Comparison of ENCODE assay signal across 25 cellular contexts in the genomic region with DNA sequence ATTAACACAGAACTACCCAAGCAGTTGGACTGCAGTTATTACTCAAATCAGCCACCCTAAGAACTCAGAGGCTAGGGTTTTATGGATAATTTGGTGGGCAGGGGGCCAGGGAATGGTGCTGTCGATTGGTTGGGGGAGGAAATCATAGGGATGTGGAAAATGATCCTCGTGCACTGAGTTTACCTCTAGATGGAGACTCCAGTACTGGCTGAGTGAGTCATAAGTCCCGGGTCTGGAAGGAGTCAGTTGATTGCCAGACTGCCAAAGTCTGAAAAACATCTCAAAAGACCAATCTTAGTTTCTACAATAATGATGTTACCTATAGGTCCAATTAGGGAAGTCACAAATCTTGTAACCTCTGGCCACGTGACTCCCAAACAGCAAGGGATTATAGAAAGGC.
DNase-seq lines count a peak whose midpoint lies in the region; ATAC-seq, FAIRE-seq and TF ChIP-seq lines count a peak whose summit lies in the region.
"Had no signal": no experiment of that assay in that cellular context is flagged by ENCODE, and none has a peak within 500 bp of the region (broad histone marks: within the 10 kb centered on the region; RNA-seq: fewer than 3 reads in every experiment).

No MANE protein-coding gene starts in this region.

- POLR2A ChIA-PET in IMR-90 (lab: Charles Lee; ENCODE audit: unreplicated experiment): no interaction called here

- no peak overlapping the region for H2AK5ac ChIP-seq in IMR-90 (ENCODE audit: low read depth, low read length)

- in situ Hi-C loops in ACHN (cut with HindIII; ENCODE audit: low pct_ligation_motif_present, low pct_unique_long_range_greater_than_20kb, low sequenced_read_pairs) (no loop called here), IMR-90 (cut with MboI; ENCODE audit: low sequenced_read_pairs) (no loop called here), astrocyte of the spinal cord (cut with HindIII; ENCODE audit: low sequenced_read_pairs) (no loop called here)

- no peak overlapping the region for H2BK15ac ChIP-seq in IMR-90 (ENCODE audit: low read depth, low read length)

- DNase-seq in ACHN: peak; percentile 10
- peak; percentile 1 for DNase-seq in IMR-90
- peak; percentile 15 for DNase-seq in astrocyte of the spinal cord (ENCODE audit: low read depth, low spot score)
- no peak for DNase-seq in foreskin keratinocyte
- no peak for DNase-seq in HTR-8/SVneo (ENCODE audit: insufficient read length, low spot score)
- no peak for DNase-seq in sigmoid colon
- DNase-seq: activated B cell treated with CpG ODN at 0.5 μM for 24 hours; activated naive CD8-positive, alpha-beta T cell treated with anti-CD3 and anti-CD28 coated beads for 36 hours; activated T-cell treated with anti-CD3 and anti-CD28 coated beads, Interleukin-2, amount 50 U/mL, for 72 hours; DMS53; hippocampal formation; kidney glomerular epithelial cell; mesendoderm; natural killer cell; NCI-H2081; NCI-H524 treated with DMSO at 0.1 percent for 48 hours; Right ventricle myocardium superior had no signal

- TF ChIP-seq POLR2A in IMR-90 (IDR thresholded peaks at IDR 0.05; ENCODE audit: low read depth, low read length) (no peak), GM18505 (IDR thresholded peaks at IDR 0.05; ENCODE audit: borderline replicate concordance, extremely low read depth, insufficient read depth, insufficient read length) (no peak), sigmoid colon (IDR thresholded peaks at IDR 0.05) (no peak)

- H2BK5ac ChIP-seq in IMR-90 (ENCODE audit: low read depth, low read length, poor library complexity, severe bottlenecking): no peak overlapping the region

- H3K79me1 ChIP-seq in IMR-90 (ENCODE audit: low read depth in 1 of 2, low read length in 2 of 2): no peaks in the 10 kb centered on the region

- no peak overlapping the region for H4K91ac ChIP-seq in IMR-90 (ENCODE audit: insufficient read depth, low read depth, low read length)

- no peak overlapping the region for H3K23ac ChIP-seq in IMR-90 (ENCODE audit: low read depth, low read length)

- H2AK9ac ChIP-seq in IMR-90 (replicated peaks; ENCODE audit: low read depth, low read length, poor library complexity): no peak overlapping the region

- H2BK20ac ChIP-seq in IMR-90 (ENCODE audit: low read depth, low read length): no peak overlapping the region

- no peak for TF ChIP-seq CTCF in IMR-90 (conservative IDR thresholded peaks at IDR 0.05; ENCODE audit: low read depth, low read length)
- TF ChIP-seq CTCF in astrocyte of the spinal cord (IDR thresholded peaks at IDR 0.05; ENCODE audit: low read depth, low read length): no peak
- TF ChIP-seq CTCF in foreskin keratinocyte (conservative IDR thresholded peaks at IDR 0.05): peak; percentile 25
- no peak for TF ChIP-seq CTCF in sigmoid colon (IDR thresholded peaks at IDR 0.05)

- BruUV-seq in IMR-90 (replicated peaks; lab: Mats Ljungman, UMichigan): no TSS peak

- H4K8ac ChIP-seq in IMR-90 (ENCODE audit: low read depth in 2 of 2, low read length in 2 of 2): no peak overlapping the region

- TF ChIP-seq EP300 in sigmoid colon (IDR thresholded peaks at IDR 0.05): no peak

- dilution Hi-C loops in IMR-90 (cut with HindIII; ENCODE audit: low sequenced_read_pairs, unreplicated experiment): no loop called here

- no peak overlapping the region for H3K18ac ChIP-seq in IMR-90 (ENCODE audit: low read depth, low read length)

- H4K5ac ChIP-seq in IMR-90 (ENCODE audit: low read depth, low read length): no peak overlapping the region

- H3K14ac ChIP-seq in IMR-90 (replicated peaks; ENCODE audit: low read depth, low read length): no peak overlapping the region

- no peak for FAIRE-seq in HTR-8/SVneo (lab: Jason Lieb, UNC)
- FAIRE-seq: A204.1, K562 had no signal

- intact Hi-C loops in IMR-90 (cut with micrococcal nuclease): no loop called here
- intact Hi-C loops in sigmoid colon (cut with DNase I): no loop called here

- TF ChIP-seq RAD21 in IMR-90 (IDR thresholded peaks at IDR 0.05; ENCODE audit: low read length): no peak

- no peak overlapping the region for H3K27ac ChIP-seq in IMR-90 (ENCODE audit: insufficient read depth, low read length)
- H3K27ac ChIP-seq in foreskin keratinocyte: no peak overlapping the region
- H3K27ac ChIP-seq in sigmoid colon: no peak overlapping the region
- H3K27ac ChIP-seq: cardiac muscle cell, esophagus muscularis mucosa, tibial nerve had no signal

- WGBS in IMR-90 (ENCODE audit: extremely low coverage in 2 of 2, insufficient read length in 1 of 2), 2 experiments: no CpG with 5 or more reads among the region's 4 CpGs
- WGBS in sigmoid colon, 2 donors: 26 to 77% methylated on average over 4 of the region's 4 CpGs

- no peak overlapping the region for H2BK120ac ChIP-seq in IMR-90 (ENCODE audit: low read depth, low read length)

- no peak for ATAC-seq in IMR-90 (ENCODE audit: low read depth)
- no peak for ATAC-seq in foreskin keratinocyte
- no peak for ATAC-seq in GM18505 (IDR thresholded peaks at IDR 0.05; ENCODE audit: unreplicated experiment)
- ATAC-seq in HG02759 (IDR thresholded peaks at IDR 0.05; ENCODE audit: unreplicated experiment): no peak
- ATAC-seq: activated T-cell treated with anti-CD3 and anti-CD28 coated beads, Interleukin-2, amount 50 U/mL, for 72 hours; K562; natural killer cell; stimulated activated memory B cell treated with anti-CD40 and anti-IgM and Interleukin-4, amounts not matched to agents 10 μg/mL and 1 μg/mL and 100 μg/mL, for 72 hours had no signal

- H3K9ac ChIP-seq in IMR-90 (ENCODE audit: low read depth, low read length): no peak overlapping the region

- H3K4ac ChIP-seq in IMR-90 (ENCODE audit: low read depth, low read length): no peak overlapping the region

- H3K27me3 ChIP-seq in IMR-90 (ENCODE audit: control insufficient read depth, insufficient read depth, low read length) (no peaks in the 10 kb centered on the region), foreskin keratinocyte (no peaks in the 10 kb centered on the region), sigmoid colon (no peaks in the 10 kb centered on the region)
- H3K27me3 ChIP-seq: cardiac muscle cell, esophagus muscularis mucosa, tibial nerve had no signal

- CTCF ChIA-PET in IMR-90 (lab: Yijun Ruan, JAX): no interaction called here

- H2AFZ ChIP-seq in IMR-90 (replicated peaks; ENCODE audit: low read length, poor library complexity): no peak overlapping the region

- no peaks in the 10 kb centered on the region for H4K20me1 ChIP-seq in IMR-90 (ENCODE audit: insufficient read depth, low read length)

- no peak overlapping the region for H3K4me2 ChIP-seq in IMR-90 (ENCODE audit: low read depth, low read length)

- no peaks in the 10 kb centered on the region for H3K9me1 ChIP-seq in IMR-90 (ENCODE audit: insufficient read depth, low read length)

- H3K36me3 ChIP-seq in IMR-90 (ENCODE audit: control insufficient read depth, insufficient read depth, low read length) (no peaks in the 10 kb centered on the region), sigmoid colon (no peaks in the 10 kb centered on the region)
- H3K36me3 ChIP-seq: cardiac muscle cell, esophagus muscularis mucosa, tibial nerve had no signal

- H3K4me1 ChIP-seq in IMR-90 (ENCODE audit: control insufficient read depth, insufficient read depth, low read length) (no peaks in the 10 kb centered on the region), foreskin keratinocyte (no peaks in the 10 kb centered on the region), sigmoid colon (no peaks in the 10 kb centered on the region)
- H3K4me1 ChIP-seq: esophagus muscularis mucosa, tibial nerve had no signal

- no peak overlapping the region for H3K56ac ChIP-seq in IMR-90 (ENCODE audit: extremely low read depth, insufficient read depth, low read length)

- no peaks in the 10 kb centered on the region; the same call in 1 of the 2 replicates for H3K9me3 ChIP-seq in IMR-90 (ENCODE audit: control insufficient read depth, insufficient read depth, low read length)
- H3K9me3 ChIP-seq in sigmoid colon: no peaks in the 10 kb centered on the region
- H3K9me3 ChIP-seq: esophagus muscularis mucosa, tibial nerve had no signal

- no peak overlapping the region for H3K4me3 ChIP-seq in IMR-90 (ENCODE audit: insufficient read depth, low read depth, low read length)
- no peak overlapping the region for H3K4me3 ChIP-seq in astrocyte of the spinal cord (ENCODE audit: low read depth, low read length)
- no peak overlapping the region for H3K4me3 ChIP-seq in sigmoid colon
- H3K4me3 ChIP-seq: cardiac muscle cell, esophagus muscularis mucosa, K562, tibial nerve had no signal

TF ChIP-seq in IMR-90, 13 proteins besides CTCF, POLR2A, EP300 and RAD21 (continues in another document):
- TF ChIP-seq MAZ (IDR thresholded peaks at IDR 0.05; ENCODE audit: borderline replicate concordance, low read depth, low read length) (no peak), MAFK (IDR thresholded peaks at IDR 0.05; ENCODE audit: low read depth, low read length) (no peak), MXI1 (IDR thresholded peaks at IDR 0.05; ENCODE audit: borderline replicate concordance, low read depth, low read length) (no peak), BHLHE40 (IDR thresholded peaks at IDR 0.05; ENCODE audit: low read depth, low read length) (no peak), RCOR1 (IDR thresholded peaks at IDR 0.05; ENCODE audit: insufficient replicate concordance, low read length) (no peak), FOS (IDR thresholded peaks at IDR 0.05; ENCODE audit: low read depth, low read length) (no peak), SMC3 (IDR thresholded peaks at IDR 0.05; ENCODE audit: low read depth, low read length) (no peak), RFX5 (IDR thresholded peaks at IDR 0.05; ENCODE audit: low read depth, low read length) (no peak), CEBPB (IDR thresholded peaks at IDR 0.05; ENCODE audit: low read depth, low read length) (no peak), CHD1 (IDR thresholded peaks at IDR 0.05; ENCODE audit: low read depth, low read length) (no peak)
- TF ChIP-seq, protein P1, sequence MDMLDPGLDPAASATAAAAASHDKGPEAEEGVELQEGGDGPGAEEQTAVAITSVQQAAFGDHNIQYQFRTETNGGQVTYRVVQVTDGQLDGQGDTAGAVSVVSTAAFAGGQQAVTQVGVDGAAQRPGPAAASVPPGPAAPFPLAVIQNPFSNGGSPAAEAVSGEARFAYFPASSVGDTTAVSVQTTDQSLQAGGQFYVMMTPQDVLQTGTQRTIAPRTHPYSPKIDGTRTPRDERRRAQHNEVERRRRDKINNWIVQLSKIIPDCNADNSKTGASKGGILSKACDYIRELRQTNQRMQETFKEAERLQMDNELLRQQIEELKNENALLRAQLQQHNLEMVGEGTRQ (IDR thresholded peaks at IDR 0.05; ENCODE audit: low read depth, low read length): no peak
- TF ChIP-seq, protein P2, sequence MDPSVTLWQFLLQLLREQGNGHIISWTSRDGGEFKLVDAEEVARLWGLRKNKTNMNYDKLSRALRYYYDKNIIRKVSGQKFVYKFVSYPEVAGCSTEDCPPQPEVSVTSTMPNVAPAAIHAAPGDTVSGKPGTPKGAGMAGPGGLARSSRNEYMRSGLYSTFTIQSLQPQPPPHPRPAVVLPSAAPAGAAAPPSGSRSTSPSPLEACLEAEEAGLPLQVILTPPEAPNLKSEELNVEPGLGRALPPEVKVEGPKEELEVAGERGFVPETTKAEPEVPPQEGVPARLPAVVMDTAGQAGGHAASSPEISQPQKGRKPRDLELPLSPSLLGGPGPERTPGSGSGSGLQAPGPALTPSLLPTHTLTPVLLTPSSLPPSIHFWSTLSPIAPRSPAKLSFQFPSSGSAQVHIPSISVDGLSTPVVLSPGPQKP (IDR thresholded peaks at IDR 0.05; ENCODE audit: borderline replicate concordance, low read depth, low read length): no peak

Comparison
In these comparisons a context has a peak if more than half of its experiments do, and no peak if none do; other contexts are left out.
1. DNase-seq: peak in ACHN (single experiment), IMR-90 (single experiment) and astrocyte of the spinal cord (single experiment); none in foreskin keratinocyte (0 of 2), HTR-8/SVneo (single experiment) and sigmoid colon (single experiment).